Comparison of ENCODE assay signal across 1 cellular context in the genomic region with DNA sequence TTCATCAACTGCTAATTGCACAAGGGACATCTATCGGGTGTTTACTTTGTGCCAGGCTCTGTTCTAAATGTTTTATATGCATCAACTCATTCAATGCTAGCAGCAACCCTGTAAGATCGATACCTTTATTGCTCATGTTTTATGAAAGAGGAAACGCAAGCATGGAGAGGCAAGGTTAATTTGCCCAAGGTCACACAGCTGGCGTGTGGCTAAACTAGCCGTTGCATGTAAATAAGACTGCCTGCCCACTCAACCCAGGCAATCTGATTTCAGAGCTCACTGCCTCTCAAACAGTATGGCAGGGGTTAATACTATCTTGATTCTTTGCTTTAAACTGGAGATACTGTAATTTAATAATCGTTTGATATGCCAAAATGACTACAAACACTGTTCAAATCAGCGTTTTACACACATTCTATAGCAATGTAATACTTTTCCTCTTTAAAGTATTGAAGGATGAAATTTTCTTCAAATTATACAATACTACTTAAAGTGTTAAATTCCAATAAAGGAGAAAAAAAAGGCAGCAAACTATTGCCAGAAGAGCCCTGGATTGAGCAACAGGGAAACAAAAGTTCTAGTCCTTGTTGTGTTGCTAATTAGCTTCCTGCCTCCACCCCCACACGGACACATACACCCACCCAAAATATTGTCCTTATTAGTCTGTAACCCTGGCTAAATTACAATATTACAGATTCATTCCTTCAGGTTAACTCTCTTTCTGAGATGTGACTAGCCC.
TF ChIP-seq lines count a peak whose summit lies in the region.

No MANE protein-coding gene starts in this region.

TF ChIP-seq in WTC11, 78 proteins besides CTCF, POLR2A, EP300 and RAD21 (continued from another document):
- no peak for TF ChIP-seq MXD4 (CRISPR knock-in tag; IDR thresholded peaks at IDR 0.05; ENCODE audit: borderline replicate concordance)
- no peak for TF ChIP-seq TEAD4 (CRISPR knock-in tag; IDR thresholded peaks at IDR 0.05)
- no peak for TF ChIP-seq KAT7 (CRISPR knock-in tag; IDR thresholded peaks at IDR 0.05; ENCODE audit: borderline replicate concordance)
- no peak for TF ChIP-seq ZBTB43 (CRISPR knock-in tag; IDR thresholded peaks at IDR 0.05)
- no peak for TF ChIP-seq ZNF138 (CRISPR knock-in tag; conservative IDR thresholded peaks at IDR 0.05)
- no peak for TF ChIP-seq ZNF263 (CRISPR knock-in tag; IDR thresholded peaks at IDR 0.05; ENCODE audit: low read depth)
- TF ChIP-seq SOX15 (CRISPR knock-in tag; IDR thresholded peaks at IDR 0.05): no peak
- no peak for TF ChIP-seq ZNF232 (CRISPR knock-in tag; IDR thresholded peaks at IDR 0.05)
- TF ChIP-seq, protein P1, sequence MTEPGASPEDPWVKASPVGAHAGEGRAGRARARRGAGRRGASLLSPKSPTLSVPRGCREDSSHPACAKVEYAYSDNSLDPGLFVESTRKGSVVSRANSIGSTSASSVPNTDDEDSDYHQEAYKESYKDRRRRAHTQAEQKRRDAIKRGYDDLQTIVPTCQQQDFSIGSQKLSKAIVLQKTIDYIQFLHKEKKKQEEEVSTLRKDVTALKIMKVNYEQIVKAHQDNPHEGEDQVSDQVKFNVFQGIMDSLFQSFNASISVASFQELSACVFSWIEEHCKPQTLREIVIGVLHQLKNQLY (CRISPR knock-in tag; IDR thresholded peaks at IDR 0.05): no peak
- no peak for TF ChIP-seq ERG (CRISPR knock-in tag; IDR thresholded peaks at IDR 0.05)
